1 cellular context compared by ENCODE assay signal in genomic region chrX:74118503-74118902, GRCh38.
TF ChIP-seq lines count a peak whose summit lies in the region.

No MANE protein-coding gene starts in this region.

TF ChIP-seq in SK-N-SH treated with all-trans-retinoic acid at 6 μM for 48 hours, 23 proteins besides CTCF, POLR2A, EP300 and RAD21 (continued from another document):
- TF ChIP-seq TSHZ2 (CRISPR knock-in tag; IDR thresholded peaks at IDR 0.05) (no peak), PPARA (CRISPR knock-in tag; IDR thresholded peaks at IDR 0.05; ENCODE audit: borderline replicate concordance) (no peak), OSR1 (CRISPR knock-in tag; IDR thresholded peaks at IDR 0.05) (no peak), TCF4 (CRISPR knock-in tag; IDR thresholded peaks at IDR 0.05; ENCODE audit: borderline replicate concordance) (no peak), ISL1 (CRISPR knock-in tag; IDR thresholded peaks at IDR 0.05) (no peak), ESRRG (CRISPR knock-in tag; IDR thresholded peaks at IDR 0.05) (no peak), POU6F1 (CRISPR knock-in tag; IDR thresholded peaks at IDR 0.05; ENCODE audit: borderline replicate concordance, low read depth) (no peak), BACH2 (CRISPR knock-in tag; IDR thresholded peaks at IDR 0.05; ENCODE audit: borderline replicate concordance) (no peak)
